ENCODE assay signal across 21 cellular contexts in genomic region chr2:74671479-74671878, GRCh38. TPM values are rescaled to one million over a fixed set of nuclear protein-coding genes. Genes with fewer than 3 reads are reported as not detected.
A peak's percentile ranks its signal among the peaks of the same experiment; 100 is the strongest.
DNase-seq lines count a peak whose midpoint lies in the region; ATAC-seq, FAIRE-seq and TF ChIP-seq lines count a peak whose summit lies in the region.
"Had no signal": no experiment of that assay in that cellular context is flagged by ENCODE, and none has a peak within 500 bp of the region (broad histone marks: within the 10 kb centered on the region; RNA-seq: fewer than 3 reads in every experiment).

No MANE protein-coding gene starts in this region.

- no peaks in the 10 kb centered on the region for H3K27me3 Mint-ChIP-seq in CD8-positive, alpha-beta T cell (ENCODE audit: low read depth)
- H3K27me3 Mint-ChIP-seq: activated B cell treated with CpG ODN at 0.5 μM for 24 hours had no signal

- H3K9me3 ChIP-seq in CD8-positive, alpha-beta T cell (ENCODE audit: low read length) = no peaks in the 10 kb centered on the region
- H3K9me3 ChIP-seq: right lobe of liver had no signal

- FAIRE-seq in bronchial epithelial cell (lab: Jason Lieb, UNC) = no peak
- FAIRE-seq: islet of Langerhans had no signal

- H3K4me3 Mint-ChIP-seq in CD8-positive, alpha-beta T cell = no peak overlapping the region
- H3K4me3 Mint-ChIP-seq: activated B cell treated with CpG ODN at 0.5 μM for 24 hours, H9, nephron progenitor cell had no signal

- TF ChIP-seq CTCF in BJ (IDR thresholded peaks at IDR 0.05; ENCODE audit: insufficient read depth, low read depth, low read length) = no peak
- TF ChIP-seq CTCF in bronchial epithelial cell (IDR thresholded peaks at IDR 0.05; ENCODE audit: insufficient read depth, low read length, severe bottlenecking) = no peak
- no peak for TF ChIP-seq CTCF in kidney epithelial cell (IDR thresholded peaks at IDR 0.05; ENCODE audit: insufficient read depth, low read length, poor library complexity, severe bottlenecking)
- TF ChIP-seq CTCF in coronary artery (IDR thresholded peaks at IDR 0.05) = no peak
- no peak for TF ChIP-seq CTCF in CD8-positive, alpha-beta T cell (IDR thresholded peaks at IDR 0.05)

- H3K4me1 Mint-ChIP-seq in CD8-positive, alpha-beta T cell (ENCODE audit: low read depth) = no peaks in the 10 kb centered on the region
- H3K4me1 Mint-ChIP-seq: activated B cell treated with CpG ODN at 0.5 μM for 24 hours, H9 had no signal

- POLR2A ChIA-PET in BJ (lab: Charles Lee) = no interaction called here
- POLR2A ChIA-PET in CD8-positive, alpha-beta T cell (lab: Charles Lee) = no interaction called here

- no peak overlapping the region for H3K27ac Mint-ChIP-seq in CD8-positive, alpha-beta T cell
- H3K27ac Mint-ChIP-seq: activated B cell treated with CpG ODN at 0.5 μM for 24 hours, H9, nephron progenitor cell had no signal

- H3K27ac ChIP-seq in coronary artery = no peak overlapping the region
- no peak overlapping the region for H3K27ac ChIP-seq in CD8-positive, alpha-beta T cell (ENCODE audit: low read depth, low read length)
- H3K27ac ChIP-seq: right lobe of liver had no signal

- ATAC-seq in GM19395 (IDR thresholded peaks at IDR 0.05; ENCODE audit: unreplicated experiment) = no peak
- no peak for ATAC-seq in CD8-positive, alpha-beta T cell
- ATAC-seq: right lobe of liver had no signal

- no peak overlapping the region for H3K4me3 ChIP-seq in BJ (ENCODE audit: low read depth, low read length)
- H3K4me3 ChIP-seq in bronchial epithelial cell (ENCODE audit: low read depth, low read length) = no peak overlapping the region
- no peak overlapping the region for H3K4me3 ChIP-seq in kidney epithelial cell (ENCODE audit: low read depth, low read length)
- no peak overlapping the region for H3K4me3 ChIP-seq in coronary artery
- H3K4me3 ChIP-seq in CD8-positive, alpha-beta T cell (ENCODE audit: low read depth, low read length) = no peak overlapping the region
- H3K4me3 ChIP-seq: right lobe of liver had no signal

- H3K36me3 Mint-ChIP-seq in CD8-positive, alpha-beta T cell = peaks cover 72% of the 10 kb centered on the region

- H3K9me3 Mint-ChIP-seq in CD8-positive, alpha-beta T cell = no peaks in the 10 kb centered on the region
- H3K9me3 Mint-ChIP-seq: activated B cell treated with CpG ODN at 0.5 μM for 24 hours, H9, nephron progenitor cell had no signal

- H3K36me3 ChIP-seq in BJ (ENCODE audit: control insufficient read depth, insufficient read depth, low read length) = peaks cover 2% of the 10 kb centered on the region; the same call in 1 of the 2 replicates
- H3K36me3 ChIP-seq in bronchial epithelial cell (ENCODE audit: control insufficient read depth, insufficient read depth, low read length) = peaks cover 3% of the 10 kb centered on the region
- no peaks in the 10 kb centered on the region for H3K36me3 ChIP-seq in kidney epithelial cell (ENCODE audit: control insufficient read depth, insufficient read depth, low read length)
- H3K36me3 ChIP-seq in CD8-positive, alpha-beta T cell (ENCODE audit: insufficient read depth, low read length) = peaks cover 17% of the 10 kb centered on the region
- H3K36me3 ChIP-seq: right lobe of liver had no signal

- DNase-seq in BJ (ENCODE audit: low read depth) = peak; percentile 37
- DNase-seq in M059J (ENCODE audit: low read depth) = peak; percentile 78
- DNase-seq in bronchial epithelial cell (ENCODE audit: low read depth) = peak; percentile 79
- peak; percentile 5 for DNase-seq in kidney epithelial cell (ENCODE audit: low read depth)
- DNase-seq in SW480 (ENCODE audit: low spot score) = no peak
- no peak for DNase-seq in coronary artery (ENCODE audit: low spot score)
- no peak for DNase-seq in CD8-positive, alpha-beta T cell
- DNase-seq: activated B cell treated with CpG ODN at 0.5 μM for 24 hours; cerebellar nuclear complex; H9; MV-4-11; NCI-H2081; NCI-H748 treated with DMSO at 0.1 percent for 48 hours; nephron progenitor cell; right lobe of liver; RPMI8226; stimulated activated CD4-positive, alpha-beta T cell treated with anti-CD3 and anti-CD28 coated beads, Interleukin-1b, Interleukin-23, amount 100 ng/mL, for 48 hours; substantia nigra; T-helper 1 cell had no signal

- H3K4me1 ChIP-seq in CD8-positive, alpha-beta T cell (ENCODE audit: insufficient read depth, low read length) = no peaks in the 10 kb centered on the region
- H3K4me1 ChIP-seq: right lobe of liver had no signal

- CTCF ChIA-PET in BJ (lab: Yijun Ruan, JAX) = interaction anchor here (1.0 kb wide), 1 partner anchor 16 kb away, joined by 3 read pairs; no protein-coding TSS in a partner anchor
- CTCF ChIA-PET in CD8-positive, alpha-beta T cell (lab: Charles Lee) = no interaction called here

- H3K27me3 ChIP-seq in BJ (ENCODE audit: control insufficient read depth, insufficient read depth, low read length) = no peaks in the 10 kb centered on the region
- H3K27me3 ChIP-seq in bronchial epithelial cell (ENCODE audit: control insufficient read depth, insufficient read depth, low read length) = no peaks in the 10 kb centered on the region
- no peaks in the 10 kb centered on the region for H3K27me3 ChIP-seq in kidney epithelial cell (ENCODE audit: control insufficient read depth, insufficient read depth, low read length)
- H3K27me3 ChIP-seq in CD8-positive, alpha-beta T cell (ENCODE audit: insufficient read depth, low read length) = no peaks in the 10 kb centered on the region
- H3K27me3 ChIP-seq: right lobe of liver had no signal

- intact Hi-C loops in CD8-positive, alpha-beta T cell (cut with DNase I, micrococcal nuclease) = no loop called here

RNA-seq across cellular contexts. Expression of gene SEMA4F, which starts 17.4 kb away (rescaled TPM):
- polyA plus RNA-seq in BJ (2011; rRNA removed) = 8.4 and 10.2 TPM in 2 replicates
- 5.1 and 6.2 TPM in 2 replicates for polyA minus RNA-seq in BJ (2011; rRNA and poly(A)+ RNA removed)
- total RNA-seq in M059J (2014; rRNA removed; shearing (Covaris generic)) = 7.3 and 7.6 TPM in 2 replicates
- total RNA-seq in bronchial epithelial cell = 3.2 and 5.1 TPM in 2 replicates
- 11.2 and 16.4 TPM in 2 replicates for total RNA-seq in kidney epithelial cell
- total RNA-seq in CD8-positive, alpha-beta T cell = 1 to 10 TPM; 4.6 to 5.9 TPM

RNA-seq across cellular contexts. Expression of gene M1AP, which starts 23.3 kb away (rescaled TPM):
- polyA plus RNA-seq in BJ (2011; rRNA removed) = 0.33 and 0.47 TPM in 2 replicates
- 0.33 TPM in 1 of 2 replicates, not detected in the other for polyA minus RNA-seq in BJ (2011; rRNA and poly(A)+ RNA removed)
- total RNA-seq in M059J (2014; rRNA removed; shearing (Covaris generic)) = not detected in 2 replicates
- total RNA-seq in bronchial epithelial cell = 0.53 and 1.0 TPM in 2 replicates
- 1.3 and 1.6 TPM in 2 replicates for total RNA-seq in kidney epithelial cell
- not detected for total RNA-seq in CD8-positive, alpha-beta T cell
- total RNA-seq: activated B cell treated with CpG ODN at 0.5 μM for 24 hours, right lobe of liver had no signal

Comparison
In these comparisons a context has a peak if more than half of its experiments do, and no peak if none do; other contexts are left out.
1. DNase-seq: peak in BJ (single experiment), M059J (single experiment), bronchial epithelial cell (single experiment) and kidney epithelial cell (single experiment); none in SW480 (single experiment), coronary artery (single experiment) and CD8-positive, alpha-beta T cell (0 of 7).